In the genomic region with DNA sequence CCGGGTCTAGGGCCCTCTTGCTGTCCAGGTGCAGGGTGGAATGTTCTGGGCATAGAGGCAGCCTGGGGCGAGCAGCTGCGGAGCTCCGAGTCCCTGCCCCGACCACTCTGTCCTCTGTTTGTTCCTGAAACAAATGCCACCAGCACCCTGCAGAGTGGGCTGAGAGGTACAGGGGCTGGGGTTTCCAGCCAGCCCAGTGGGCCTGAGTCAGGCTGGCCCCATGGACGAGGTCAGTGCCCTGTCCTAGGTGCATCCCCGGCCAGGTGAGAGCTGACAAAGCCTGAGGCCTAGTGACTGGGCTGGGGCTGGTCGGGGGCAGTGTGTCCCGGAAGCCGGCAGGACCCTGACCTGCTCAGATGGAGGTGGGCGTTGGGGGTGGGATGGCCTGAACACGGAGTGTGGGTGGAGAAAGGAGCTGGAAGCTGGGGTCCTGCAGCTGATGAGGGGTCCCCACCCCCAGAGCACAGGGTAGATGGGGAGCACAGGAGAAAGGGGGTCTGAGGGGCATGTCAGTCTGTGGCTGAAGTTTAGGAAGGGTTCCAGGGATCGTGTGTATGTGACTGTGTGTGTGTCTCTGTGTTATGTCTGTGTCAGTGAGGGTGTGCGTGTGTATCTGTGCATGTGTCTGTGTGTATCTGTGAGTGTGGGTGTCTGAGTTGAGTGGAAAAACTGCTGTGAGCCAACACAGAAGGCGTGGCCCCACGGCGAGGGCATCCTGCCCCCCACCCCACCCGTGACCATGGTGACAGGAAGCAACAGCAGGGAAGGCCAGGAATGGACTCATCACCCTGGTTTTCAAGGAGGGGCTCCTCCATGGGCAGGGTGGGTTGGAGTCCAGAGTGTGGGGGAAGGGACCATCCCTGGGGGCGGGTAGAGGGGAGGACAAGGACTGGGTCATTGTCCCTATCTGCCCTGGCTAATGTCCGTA, we compare ENCODE assay signal across 1 cellular context.
TF ChIP-seq lines count a peak whose summit lies in the region.

No MANE protein-coding gene starts in this region.

TF ChIP-seq in HepG2, 621 proteins besides CTCF, POLR2A, EP300 and RAD21 (continues in another document):
- TF ChIP-seq SPEN (CRISPR knock-in tag; IDR thresholded peaks at IDR 0.05; ENCODE audit: low read depth) (0 out of 2 replicates have a peak, but pooled peaks have one; percentile 26), ZNF10 (CRISPR knock-in tag; IDR thresholded peaks at IDR 0.05; ENCODE audit: borderline replicate concordance, low read depth) (no peak), ZNF850 (CRISPR knock-in tag; conservative IDR thresholded peaks at IDR 0.05) (no peak), E2F2 (CRISPR knock-in tag; IDR thresholded peaks at IDR 0.05; ENCODE audit: borderline replicate concordance) (no peak), ADNP (CRISPR knock-in tag; IDR thresholded peaks at IDR 0.05) (no peak), ZFP91 (CRISPR knock-in tag; IDR thresholded peaks at IDR 0.05; ENCODE audit: borderline replicate concordance) (no peak), CBX2 (IDR thresholded peaks at IDR 0.05; ENCODE audit: low read depth, low read length) (no peak), CBX2 (CRISPR knock-in tag; IDR thresholded peaks at IDR 0.05; ENCODE audit: low read depth) (no peak), POLR2AphosphoS2 (IDR thresholded peaks at IDR 0.05; ENCODE audit: low read depth, low read length) (0 out of 2 replicates have a peak, but pooled peaks have one; percentile 15), ZNF205 (CRISPR knock-in tag; IDR thresholded peaks at IDR 0.05) (no peak), ZNF468 (CRISPR knock-in tag; IDR thresholded peaks at IDR 0.05) (no peak), MTF2 (CRISPR knock-in tag; IDR thresholded peaks at IDR 0.05; ENCODE audit: borderline replicate concordance) (no peak), ZNF605 (CRISPR knock-in tag; IDR thresholded peaks at IDR 0.05) (no peak), ZNF776 (CRISPR knock-in tag; IDR thresholded peaks at IDR 0.05) (no peak), NFIC (IDR thresholded peaks at IDR 0.05; ENCODE audit: low read length) (no peak), ZFX (CRISPR knock-in tag; IDR thresholded peaks at IDR 0.05; ENCODE audit: low read depth) (peak; percentile 65), U2AF2 (IDR thresholded peaks at IDR 0.05; ENCODE audit: low read depth, low read length) (no peak), THAP11 (CRISPR knock-in tag; IDR thresholded peaks at IDR 0.05) (no peak), THYN1 (CRISPR knock-in tag; IDR thresholded peaks at IDR 0.05; ENCODE audit: borderline replicate concordance, low read depth) (no peak), KLF9 (CRISPR knock-in tag; IDR thresholded peaks at IDR 0.05; ENCODE audit: low read depth) (no peak), FOXP4 (CRISPR knock-in tag; IDR thresholded peaks at IDR 0.05) (no peak), NR2F6 (IDR thresholded peaks at IDR 0.05) (no peak), NR2F6 (CRISPR knock-in tag; IDR thresholded peaks at IDR 0.05) (no peak), ZNF546 (CRISPR knock-in tag; conservative IDR thresholded peaks at IDR 0.05) (no peak), ZNF766 (CRISPR knock-in tag; IDR thresholded peaks at IDR 0.05; ENCODE audit: borderline replicate concordance) (no peak), AGO1 (IDR thresholded peaks at IDR 0.05; ENCODE audit: low read depth, low read length, poor library complexity, severe bottlenecking) (no peak)
- TF ChIP-seq, protein P1, sequence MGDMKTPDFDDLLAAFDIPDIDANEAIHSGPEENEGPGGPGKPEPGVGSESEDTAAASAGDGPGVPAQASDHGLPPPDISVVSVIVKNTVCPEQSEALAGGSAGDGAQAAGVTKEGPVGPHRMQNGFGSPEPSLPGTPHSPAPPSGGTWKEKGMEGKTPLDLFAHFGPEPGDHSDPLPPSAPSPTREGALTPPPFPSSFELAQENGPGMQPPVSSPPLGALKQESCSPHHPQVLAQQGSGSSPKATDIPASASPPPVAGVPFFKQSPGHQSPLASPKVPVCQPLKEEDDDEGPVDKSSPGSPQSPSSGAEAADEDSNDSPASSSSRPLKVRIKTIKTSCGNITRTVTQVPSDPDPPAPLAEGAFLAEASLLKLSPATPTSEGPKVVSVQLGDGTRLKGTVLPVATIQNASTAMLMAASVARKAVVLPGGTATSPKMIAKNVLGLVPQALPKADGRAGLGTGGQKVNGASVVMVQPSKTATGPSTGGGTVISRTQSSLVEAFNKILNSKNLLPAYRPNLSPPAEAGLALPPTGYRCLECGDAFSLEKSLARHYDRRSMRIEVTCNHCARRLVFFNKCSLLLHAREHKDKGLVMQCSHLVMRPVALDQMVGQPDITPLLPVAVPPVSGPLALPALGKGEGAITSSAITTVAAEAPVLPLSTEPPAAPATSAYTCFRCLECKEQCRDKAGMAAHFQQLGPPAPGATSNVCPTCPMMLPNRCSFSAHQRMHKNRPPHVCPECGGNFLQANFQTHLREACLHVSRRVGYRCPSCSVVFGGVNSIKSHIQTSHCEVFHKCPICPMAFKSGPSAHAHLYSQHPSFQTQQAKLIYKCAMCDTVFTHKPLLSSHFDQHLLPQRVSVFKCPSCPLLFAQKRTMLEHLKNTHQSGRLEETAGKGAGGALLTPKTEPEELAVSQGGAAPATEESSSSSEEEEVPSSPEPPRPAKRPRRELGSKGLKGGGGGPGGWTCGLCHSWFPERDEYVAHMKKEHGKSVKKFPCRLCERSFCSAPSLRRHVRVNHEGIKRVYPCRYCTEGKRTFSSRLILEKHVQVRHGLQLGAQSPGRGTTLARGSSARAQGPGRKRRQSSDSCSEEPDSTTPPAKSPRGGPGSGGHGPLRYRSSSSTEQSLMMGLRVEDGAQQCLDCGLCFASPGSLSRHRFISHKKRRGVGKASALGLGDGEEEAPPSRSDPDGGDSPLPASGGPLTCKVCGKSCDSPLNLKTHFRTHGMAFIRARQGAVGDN (CRISPR knock-in tag; IDR thresholded peaks at IDR 0.05): peak; percentile 56
- TF ChIP-seq, protein P2, sequence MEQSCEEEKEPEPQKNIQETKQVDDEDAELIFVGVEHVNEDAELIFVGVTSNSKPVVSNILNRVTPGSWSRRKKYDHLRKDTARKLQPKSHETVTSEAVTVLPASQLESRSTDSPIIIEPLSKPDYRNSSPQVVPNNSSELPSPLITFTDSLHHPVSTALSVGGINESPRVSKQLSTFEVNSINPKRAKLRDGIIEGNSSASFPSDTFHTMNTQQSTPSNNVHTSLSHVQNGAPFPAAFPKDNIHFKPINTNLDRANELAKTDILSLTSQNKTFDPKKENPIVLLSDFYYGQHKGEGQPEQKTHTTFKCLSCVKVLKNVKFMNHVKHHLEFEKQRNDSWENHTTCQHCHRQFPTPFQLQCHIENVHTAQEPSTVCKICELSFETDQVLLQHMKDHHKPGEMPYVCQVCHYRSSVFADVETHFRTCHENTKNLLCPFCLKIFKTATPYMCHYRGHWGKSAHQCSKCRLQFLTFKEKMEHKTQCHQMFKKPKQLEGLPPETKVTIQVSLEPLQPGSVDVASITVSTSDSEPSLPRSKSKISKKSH (CRISPR knock-in tag; IDR thresholded peaks at IDR 0.05; ENCODE audit: borderline replicate concordance): peak; percentile 14; the same call in 1 of the 2 replicates
- TF ChIP-seq, protein P3, sequence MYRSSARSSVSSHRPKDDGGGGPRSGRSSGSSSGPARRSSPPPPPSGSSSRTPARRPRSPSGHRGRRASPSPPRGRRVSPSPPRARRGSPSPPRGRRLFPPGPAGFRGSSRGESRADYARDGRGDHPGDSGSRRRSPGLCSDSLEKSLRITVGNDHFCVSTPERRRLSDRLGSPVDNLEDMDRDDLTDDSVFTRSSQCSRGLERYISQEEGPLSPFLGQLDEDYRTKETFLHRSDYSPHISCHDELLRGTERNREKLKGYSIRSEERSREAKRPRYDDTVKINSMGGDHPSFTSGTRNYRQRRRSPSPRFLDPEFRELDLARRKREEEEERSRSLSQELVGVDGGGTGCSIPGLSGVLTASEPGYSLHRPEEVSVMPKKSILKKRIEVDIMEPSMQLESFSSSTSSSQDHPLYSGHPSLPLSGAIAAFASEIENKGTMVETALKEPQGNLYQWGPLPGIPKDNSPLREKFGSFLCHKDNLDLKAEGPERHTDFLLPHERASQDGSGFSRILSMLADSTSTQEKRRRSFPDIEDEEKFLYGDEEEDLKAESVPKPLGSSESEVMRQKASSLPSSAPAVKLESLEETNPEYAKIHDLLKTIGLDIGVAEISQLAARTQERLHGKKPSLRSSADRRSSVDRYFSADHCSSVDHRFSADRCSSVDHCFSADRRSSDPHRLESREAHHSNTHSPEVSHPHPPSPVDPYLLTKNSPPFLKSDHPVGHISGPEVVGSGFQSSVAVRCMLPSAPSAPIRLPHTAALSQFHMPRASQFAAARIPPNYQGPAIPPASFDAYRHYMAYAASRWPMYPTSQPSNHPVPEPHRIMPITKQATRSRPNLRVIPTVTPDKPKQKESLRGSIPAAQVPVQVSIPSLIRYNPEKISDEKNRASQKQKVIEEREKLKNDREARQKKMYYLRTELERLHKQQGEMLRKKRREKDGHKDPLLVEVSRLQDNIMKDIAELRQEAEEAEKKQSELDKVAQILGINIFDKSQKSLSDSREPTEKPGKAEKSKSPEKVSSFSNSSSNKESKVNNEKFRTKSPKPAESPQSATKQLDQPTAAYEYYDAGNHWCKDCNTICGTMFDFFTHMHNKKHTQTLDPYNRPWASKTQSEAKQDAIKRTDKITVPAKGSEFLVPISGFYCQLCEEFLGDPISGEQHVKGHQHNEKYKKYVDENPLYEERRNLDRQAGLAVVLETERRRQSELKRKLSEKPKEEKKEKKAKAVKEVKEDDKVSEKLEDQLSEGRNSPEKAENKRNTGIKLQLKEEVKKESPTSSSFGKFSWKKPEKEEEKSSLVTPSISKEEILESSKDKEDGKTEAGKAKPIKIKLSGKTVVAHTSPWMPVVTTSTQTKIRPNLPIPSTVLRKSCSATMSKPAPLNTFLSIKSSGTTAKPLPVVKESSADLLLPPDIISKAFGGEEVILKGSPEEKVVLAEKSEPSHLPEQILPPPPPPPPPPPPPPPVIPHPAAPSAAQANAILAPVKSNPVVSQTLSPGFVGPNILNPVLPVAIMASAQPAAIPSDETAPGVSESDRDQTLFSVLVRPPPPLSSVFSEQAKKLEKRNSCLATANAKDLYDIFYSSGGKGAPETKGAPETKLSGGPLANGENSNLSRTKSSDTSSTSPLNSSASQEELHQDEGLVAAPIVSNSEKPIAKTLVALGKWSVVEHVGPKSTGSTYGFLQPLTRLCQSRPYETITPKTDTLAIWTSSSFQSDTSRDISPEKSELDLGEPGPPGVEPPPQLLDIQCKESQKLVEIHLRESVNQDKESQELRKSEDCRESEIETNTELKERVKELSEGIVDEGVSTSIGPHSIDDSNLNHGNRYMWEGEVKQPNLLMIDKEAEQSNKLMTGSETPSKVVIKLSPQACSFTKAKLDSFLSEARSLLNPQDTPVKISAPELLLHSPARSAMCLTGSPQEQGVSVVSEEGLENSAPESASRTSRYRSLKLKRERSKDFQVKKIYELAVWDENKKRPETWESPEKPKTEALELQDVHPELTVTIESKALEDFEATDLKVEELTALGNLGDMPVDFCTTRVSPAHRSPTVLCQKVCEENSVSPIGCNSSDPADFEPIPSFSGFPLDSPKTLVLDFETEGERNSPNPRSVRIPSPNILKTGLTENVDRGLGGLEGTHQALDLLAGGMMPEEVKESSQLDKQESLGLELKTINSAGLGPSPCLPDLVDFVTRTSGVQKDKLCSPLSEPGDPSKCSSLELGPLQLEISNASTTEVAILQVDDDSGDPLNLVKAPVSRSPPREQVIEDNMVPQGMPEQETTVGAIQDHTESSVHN (CRISPR knock-in tag; IDR thresholded peaks at IDR 0.05): no peak
- TF ChIP-seq, protein P4, sequence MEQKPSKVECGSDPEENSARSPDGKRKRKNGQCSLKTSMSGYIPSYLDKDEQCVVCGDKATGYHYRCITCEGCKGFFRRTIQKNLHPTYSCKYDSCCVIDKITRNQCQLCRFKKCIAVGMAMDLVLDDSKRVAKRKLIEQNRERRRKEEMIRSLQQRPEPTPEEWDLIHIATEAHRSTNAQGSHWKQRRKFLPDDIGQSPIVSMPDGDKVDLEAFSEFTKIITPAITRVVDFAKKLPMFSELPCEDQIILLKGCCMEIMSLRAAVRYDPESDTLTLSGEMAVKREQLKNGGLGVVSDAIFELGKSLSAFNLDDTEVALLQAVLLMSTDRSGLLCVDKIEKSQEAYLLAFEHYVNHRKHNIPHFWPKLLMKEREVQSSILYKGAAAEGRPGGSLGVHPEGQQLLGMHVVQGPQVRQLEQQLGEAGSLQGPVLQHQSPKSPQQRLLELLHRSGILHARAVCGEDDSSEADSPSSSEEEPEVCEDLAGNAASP (CRISPR knock-in tag; IDR thresholded peaks at IDR 0.05; ENCODE audit: borderline replicate concordance): peak; percentile 48; the same call in 1 of the 2 replicates
- TF ChIP-seq, protein P5, sequence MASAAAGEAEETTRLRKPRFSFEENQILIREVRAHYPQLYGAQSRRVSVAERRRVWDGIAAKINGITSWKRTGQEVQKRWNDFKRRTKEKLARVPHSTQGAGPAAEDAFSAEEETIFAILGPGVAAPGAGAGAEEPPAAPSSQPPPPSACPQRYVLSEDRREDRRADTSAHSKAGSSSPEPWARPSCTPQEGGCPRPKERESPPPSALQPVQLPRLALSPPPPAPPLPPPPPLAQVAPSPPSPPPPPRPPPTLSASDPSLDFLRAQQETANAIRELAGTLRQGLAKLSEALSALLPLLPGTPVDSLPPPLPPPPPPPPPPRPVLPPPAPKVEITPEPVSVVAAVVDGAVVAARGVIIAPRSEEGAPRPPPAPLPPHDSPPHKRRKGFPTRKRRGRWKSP (CRISPR knock-in tag; IDR thresholded peaks at IDR 0.05): no peak
